ENCODE assay signal across 25 cellular contexts in genomic region chr11:74490945-74491344, GRCh38.
"Had no signal": no experiment of that assay in that cellular context is flagged by ENCODE, and none has a peak within 500 bp of the region (broad histone marks: within the 10 kb centered on the region; RNA-seq: fewer than 3 reads in every experiment).

No MANE protein-coding gene starts in this region.

- H3K27ac Mint-ChIP-seq: mesothelial cell of epicardium had no signal

- H3K36me3 Mint-ChIP-seq: naive B cell had no signal

- ATAC-seq: gastroesophageal sphincter, left cardiac atrium, left ventricle myocardium superior, pancreas, psoas muscle, WTC11 had no signal

- H3K27ac ChIP-seq: gastroesophageal sphincter, hepatocyte, pancreas, psoas muscle, right atrium auricular region, suprapubic skin, tibial artery had no signal

- DNase-seq: activated CD4-positive, alpha-beta T cell treated with anti-CD3 and anti-CD28 coated beads, Interleukin-2, amount 50 U/mL, for 1 hour; activated effector memory CD4-positive, alpha-beta T cell treated with anti-CD3 and anti-CD28 coated beads, Interleukin-2, amount 50 U/mL, for 16 hours; activated naive CD4-positive, alpha-beta T cell treated with anti-CD3 and anti-CD28 coated beads, Interleukin-2, amount 50 U/mL, for 16 hours; amniotic stem cell; caudate nucleus; cortex of kidney; islet precursor cell; left cardiac atrium; left ventricle myocardium superior; mammary epithelial cell; naive B cell; nucleus accumbens; pancreas; psoas muscle; stimulated activated CD4-positive, alpha-beta T cell treated with anti-CD3 and anti-CD28 coated beads, Interleukin-1b, Interleukin-23, amount 100 ng/mL, for 48 hours; stimulated activated naive CD4-positive, alpha-beta T cell; T-helper 2 cell; tibial artery had no signal

- H3K4me3 ChIP-seq: gastroesophageal sphincter, hepatocyte, pancreas, psoas muscle, right atrium auricular region, smooth muscle cell, suprapubic skin, tibial artery had no signal

- H3K27me3 Mint-ChIP-seq: naive B cell had no signal

- H3K9me3 ChIP-seq: gastroesophageal sphincter, pancreas, psoas muscle, right atrium auricular region, suprapubic skin, tibial artery had no signal

- H3K4me3 Mint-ChIP-seq: WTC11 had no signal

- H3K27me3 ChIP-seq: gastroesophageal sphincter, hepatocyte, pancreas, right atrium auricular region, suprapubic skin, tibial artery had no signal
